In the genomic region with DNA sequence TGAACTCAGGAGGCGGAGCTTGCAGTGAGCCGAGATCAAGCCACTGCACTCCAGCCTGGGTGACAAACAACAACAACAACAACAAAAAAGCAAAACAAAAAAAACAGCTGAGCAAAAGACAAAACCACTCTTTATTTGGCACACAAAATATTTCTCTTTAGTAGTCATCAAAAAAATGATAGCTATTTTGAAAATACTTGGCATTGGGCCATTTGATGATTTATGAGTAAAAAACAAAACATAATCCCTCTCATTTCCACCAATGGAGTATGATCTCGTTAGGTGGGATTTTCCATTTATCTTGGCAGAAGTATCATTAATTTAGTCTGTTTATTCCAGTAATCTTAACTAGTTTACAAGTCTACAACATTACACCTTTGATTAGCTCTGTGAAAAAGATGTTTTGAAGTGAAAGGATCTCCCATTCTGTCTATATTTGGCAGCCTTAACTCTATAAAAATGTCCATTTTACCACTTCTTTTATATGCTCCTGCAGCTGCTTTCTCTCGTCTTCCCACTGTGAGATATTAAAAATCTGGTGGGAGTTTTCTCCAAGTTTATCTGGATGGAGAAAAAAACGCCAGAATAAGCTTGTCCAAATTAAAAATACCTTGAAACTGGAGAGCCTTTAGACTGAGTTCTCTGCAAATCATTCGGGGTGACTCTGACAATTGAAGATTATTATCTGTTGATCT, we compare ENCODE assay signal across 20 cellular contexts. TPM values are rescaled to one million over a fixed set of nuclear protein-coding genes. Genes with fewer than 3 reads are reported as not detected.
"Had no signal": no experiment of that assay in that cellular context is flagged by ENCODE, and none has a peak within 500 bp of the region (broad histone marks: within the 10 kb centered on the region; RNA-seq: fewer than 3 reads in every experiment).

No MANE protein-coding gene starts in this region.

- H3K36me3 ChIP-seq: breast epithelium, ovary had no signal

- H3K27me3 Mint-ChIP-seq: activated CD8-positive, alpha-beta memory T cell treated with anti-CD3 and anti-CD28 coated beads, Interleukin-2, amount 10 ng/mL, durations not matched to agents 7 days and 5 days; activated naive CD8-positive, alpha-beta T cell; memory B cell; stimulated activated naive CD8-positive, alpha-beta T cell treated with anti-CD3 and anti-CD28 coated beads, Interleukin-15, Interleukin-2, amounts not matched to agents 100 ng/mL and 50 ng/mL, for 24 hours had no signal

- H3K27ac ChIP-seq: breast epithelium, ovary had no signal

- H3K9me3 Mint-ChIP-seq: memory B cell, neural crest cell had no signal

- H3K27ac Mint-ChIP-seq: activated CD8-positive, alpha-beta memory T cell treated with anti-CD3 and anti-CD28 coated beads, Interleukin-2, amount 10 ng/mL, durations not matched to agents 7 days and 5 days; activated naive CD8-positive, alpha-beta T cell; memory B cell; stimulated activated naive CD8-positive, alpha-beta T cell treated with anti-CD3 and anti-CD28 coated beads, Interleukin-15, Interleukin-2, amounts not matched to agents 100 ng/mL and 50 ng/mL, for 24 hours; T-helper 2 cell treated with Interferon-gamma antibody and Interleukin-4, amounts not matched to agents 5 μg/mL and 100 μg/mL, for 36 hours had no signal

- H3K9me3 ChIP-seq: breast epithelium, ovary had no signal

- DNase-seq: activated CD4-positive, alpha-beta T cell treated with anti-CD3 and anti-CD28 coated beads for 1 hour; activated CD4-positive, alpha-beta T cell treated with anti-CD3 and anti-CD28 coated beads, Interleukin-2, amount 50 U/mL, for 48 hours; activated CD8-positive, alpha-beta memory T cell treated with anti-CD3 and anti-CD28 coated beads, Interleukin-2, amount 10 ng/mL, durations not matched to agents 7 days and 5 days; activated gamma-delta T cell; activated T-cell treated with anti-CD3 and anti-CD28 coated beads, Interleukin-2, amount 50 U/mL, for 4 hours; aorta; effector CD4-positive, alpha-beta T cell; glutamatergic neuron; ovary; stimulated activated CD4-positive, alpha-beta T cell treated with anti-CD3 and anti-CD28 coated beads, Interleukin-4, amount 100 ng/mL, for 1 hour; stimulated activated CD8-positive, alpha-beta memory T cell treated with anti-CD3 and anti-CD28 coated beads, Interleukin-4, amount 100 ng/mL, for 48 hours; SW 1271 had no signal

- H3K36me3 Mint-ChIP-seq: activated CD8-positive, alpha-beta memory T cell treated with anti-CD3 and anti-CD28 coated beads, Interleukin-2, amount 10 ng/mL, durations not matched to agents 7 days and 5 days; activated naive CD8-positive, alpha-beta T cell; memory B cell had no signal

- H3K27me3 ChIP-seq: breast epithelium, ovary had no signal

- ATAC-seq: activated CD8-positive, alpha-beta memory T cell treated with anti-CD3 and anti-CD28 coated beads, Interleukin-2, amount 10 ng/mL, durations not matched to agents 7 days and 5 days; activated T-cell treated with anti-CD3 and anti-CD28 coated beads, Interleukin-2, amount 50 U/mL, for 4 hours; left lobe of liver had no signal

- H3K4me3 Mint-ChIP-seq: activated CD8-positive, alpha-beta memory T cell treated with anti-CD3 and anti-CD28 coated beads, Interleukin-2, amount 10 ng/mL, durations not matched to agents 7 days and 5 days; activated naive CD8-positive, alpha-beta T cell; activated T-cell treated with anti-CD3 and anti-CD28 coated beads, Interleukin-2, amount 50 U/mL, for 4 hours; memory B cell; neural crest cell; stimulated activated naive CD8-positive, alpha-beta T cell treated with anti-CD3 and anti-CD28 coated beads, Interleukin-15, Interleukin-2, amounts not matched to agents 100 ng/mL and 50 ng/mL, for 24 hours; T-helper 2 cell treated with Interferon-gamma antibody and Interleukin-4, amounts not matched to agents 5 μg/mL and 100 μg/mL, for 36 hours had no signal

- H3K4me3 ChIP-seq: breast epithelium, ovary had no signal

- H3K4me1 ChIP-seq: breast epithelium had no signal

- H3K4me1 Mint-ChIP-seq: activated CD8-positive, alpha-beta memory T cell treated with anti-CD3 and anti-CD28 coated beads, Interleukin-2, amount 10 ng/mL, durations not matched to agents 7 days and 5 days; memory B cell; neural crest cell had no signal

RNA-seq across cellular contexts. Expression of gene AGMO, which starts 58.8 kb away (rescaled TPM):
- total RNA-seq: activated CD8-positive, alpha-beta memory T cell treated with anti-CD3 and anti-CD28 coated beads, Interleukin-2, amount 10 ng/mL, durations not matched to agents 7 days and 5 days; activated T-cell treated with anti-CD3 and anti-CD28 coated beads, Interleukin-2, amount 50 U/mL, for 4 hours; epithelial cell of proximal tubule had no signal
